In genomic region chr2:47091118-47091517, GRCh38 we compare ENCODE assay signal across 1 cellular context.
TF ChIP-seq lines count a peak whose summit lies in the region.

No MANE protein-coding gene starts in this region.

TF ChIP-seq in K562, 482 proteins besides CTCF, POLR2A, EP300 and RAD21:
- TF ChIP-seq SFPQ (IDR thresholded peaks at IDR 0.05; ENCODE audit: low read depth, low read length) (no peak), UBTF (IDR thresholded peaks at IDR 0.05; ENCODE audit: borderline replicate concordance in 1 of 2, low read depth in 2 of 2, low read length in 2 of 2) (no peak), ZNF512 (tag; IDR thresholded peaks at IDR 0.05) (peak; percentile 49; the same call in 1 of the 2 replicates)
TF ChIP-seq in K562: peak in this region for 1.
